ENCODE assay signal across 24 cellular contexts in the genomic region with DNA sequence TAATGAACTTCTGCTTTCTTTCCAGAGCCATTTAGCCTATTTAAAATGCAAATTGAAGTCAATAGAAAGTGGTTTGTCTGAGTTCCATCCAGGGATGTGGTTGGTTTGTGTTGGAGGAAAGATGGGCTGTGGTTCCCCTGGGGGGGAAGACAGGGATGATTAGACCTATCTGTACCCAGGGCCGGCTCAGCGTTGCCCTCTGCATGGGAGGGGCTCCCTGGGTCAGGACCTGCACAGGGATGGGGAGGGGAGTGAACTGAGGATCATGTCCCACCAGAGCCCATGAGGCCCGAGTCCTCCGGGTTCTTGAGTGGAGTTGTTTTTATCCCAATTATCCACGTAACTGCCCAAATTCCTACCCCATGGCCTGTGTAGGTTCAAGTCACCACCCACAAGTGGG.
"Had no signal": no experiment of that assay in that cellular context is flagged by ENCODE, and none has a peak within 500 bp of the region (broad histone marks: within the 10 kb centered on the region; RNA-seq: fewer than 3 reads in every experiment).

No MANE protein-coding gene starts in this region.

- H3K27ac ChIP-seq: dorsolateral prefrontal cortex, epithelial cell of prostate, esophagus squamous epithelium, gastroesophageal sphincter, neural progenitor cell, ovary, suprapubic skin, thyroid gland, upper lobe of left lung had no signal

- H3K4me3 ChIP-seq: dorsolateral prefrontal cortex, esophagus squamous epithelium, gastroesophageal sphincter, lung, neural progenitor cell, ovary, suprapubic skin, thyroid gland, upper lobe of left lung had no signal

- H3K4me3 Mint-ChIP-seq: natural killer cell treated with Interleukin-12 subunit alpha and Interleukin-12 subunit beta and Interleukin-15 and Interleukin-18, amount 100 ng/mL, for 72 hours had no signal

- H3K36me3 Mint-ChIP-seq: immature natural killer cell; natural killer cell treated with Interleukin-12 subunit alpha and Interleukin-12 subunit beta and Interleukin-15 and Interleukin-18, amount 100 ng/mL, for 72 hours; neural progenitor cell had no signal

- H3K36me3 ChIP-seq: esophagus squamous epithelium, gastroesophageal sphincter, neural progenitor cell, ovary, suprapubic skin, thyroid gland, upper lobe of left lung had no signal

- H3K4me1 ChIP-seq: esophagus squamous epithelium, gastroesophageal sphincter, neural progenitor cell, suprapubic skin, thyroid gland, upper lobe of left lung had no signal

- DNase-seq: cortex of kidney; dorsolateral prefrontal cortex; effector CD8-positive, alpha-beta T cell; esophagus squamous epithelium; foreskin fibroblast; immature natural killer cell; left colon; left ventricle myocardium superior; mesenchymal stem cell; midbrain; nucleus accumbens; ovary; right cardiac atrium; small intestine; stimulated activated CD4-positive, alpha-beta T cell treated with anti-CD3 and anti-CD28 coated beads, Interleukin-2, amount 100 ng/mL, for 48 hours; stimulated activated naive CD4-positive, alpha-beta T cell treated with Interleukin-2 at 50 U/mL for 16 hours; thyroid gland; upper lobe of left lung had no signal

- H3K27me3 ChIP-seq: ovary, thyroid gland, upper lobe of left lung had no signal

- H3K9me3 Mint-ChIP-seq: natural killer cell treated with Interleukin-12 subunit alpha and Interleukin-12 subunit beta and Interleukin-15 and Interleukin-18, amount 100 ng/mL, for 72 hours; neural progenitor cell had no signal

- ATAC-seq: gastroesophageal sphincter; left colon; left ventricle myocardium superior; natural killer cell treated with Interleukin-12 subunit alpha and Interleukin-12 subunit beta and Interleukin-15 and Interleukin-18, amount 100 ng/mL, for 72 hours; right cardiac atrium had no signal

- H3K9me3 ChIP-seq: esophagus squamous epithelium, gastroesophageal sphincter, ovary, suprapubic skin, thyroid gland, upper lobe of left lung had no signal

- H3K27ac Mint-ChIP-seq: immature natural killer cell; natural killer cell treated with Interleukin-12 subunit alpha and Interleukin-12 subunit beta and Interleukin-15 and Interleukin-18, amount 100 ng/mL, for 72 hours; neural progenitor cell had no signal
